Comparison of ENCODE assay signal across 20 cellular contexts in genomic region chr12:93850476-93850875, GRCh38.
DNase-seq lines count a peak whose midpoint lies in the region; ATAC-seq, FAIRE-seq and TF ChIP-seq lines count a peak whose summit lies in the region.
"Had no signal": no experiment of that assay in that cellular context is flagged by ENCODE, and none has a peak within 500 bp of the region (broad histone marks: within the 10 kb centered on the region; RNA-seq: fewer than 3 reads in every experiment).

No MANE protein-coding gene starts in this region.

- H3K36me3 Mint-ChIP-seq in activated CD4-positive, alpha-beta memory T cell treated with anti-CD3 and anti-CD28 coated beads, Interleukin-2, amount 10 ng/mL, durations not matched to agents 7 days and 5 days (ENCODE audit: low read depth), result peaks cover 32% of the 10 kb centered on the region
- H3K36me3 Mint-ChIP-seq in activated CD4-positive, alpha-beta memory T cell treated with anti-CD3 and anti-CD28 coated beads for 36 hours, result peaks cover 9% of the 10 kb centered on the region
- peaks cover 3 to 8% (median 4%) of the 10 kb centered on the region in 3 donors for H3K36me3 Mint-ChIP-seq in immature natural killer cell

- WGBS in small intestine, 3 donors, result 10 to 62% (median 37%) methylated on average over 2 of the region's 2 CpGs

- no peaks in the 10 kb centered on the region for H3K27me3 ChIP-seq in small intestine (ENCODE audit: control insufficient read depth in 2 of 2, insufficient read depth in 2 of 2, low read length in 2 of 2)
- H3K27me3 ChIP-seq: BLaER1 had no signal

- CTCF ChIA-PET in activated CD4-positive, alpha-beta memory T cell treated with anti-CD3 and anti-CD28 coated beads, Interleukin-2, amount 10 ng/mL, durations not matched to agents 7 days and 5 days (lab: Charles Lee), result interaction anchor here (1.8 to 2.0 kb wide), 2 partner anchors 83 to 251 kb away, joined by 9 to 17 read pairs; no protein-coding TSS in a partner anchor
- CTCF ChIA-PET in activated CD4-positive, alpha-beta memory T cell treated with anti-CD3 and anti-CD28 coated beads for 36 hours (lab: Charles Lee), result interaction anchor here (1.1 to 1.7 kb wide), 2 partner anchors 83 to 252 kb away, joined by 3 to 5 read pairs; no protein-coding TSS in a partner anchor

- peak overlapping the region; percentile 86 for H3K27ac Mint-ChIP-seq in activated CD4-positive, alpha-beta memory T cell treated with anti-CD3 and anti-CD28 coated beads, Interleukin-2, amount 10 ng/mL, durations not matched to agents 7 days and 5 days
- H3K27ac Mint-ChIP-seq in activated CD4-positive, alpha-beta memory T cell treated with anti-CD3 and anti-CD28 coated beads for 36 hours, result no peak overlapping the region
- peak overlapping the region in 1 of 6 donors; percentile 48 for H3K27ac Mint-ChIP-seq in immature natural killer cell

- H3K9me3 ChIP-seq in small intestine (ENCODE audit: control insufficient read depth, low read depth), result no peaks in the 10 kb centered on the region
- H3K9me3 ChIP-seq: A549 had no signal

- peak overlapping the region in 1 of 2 donors; percentile 61 for H3K27ac ChIP-seq in small intestine (ENCODE audit: low read depth in 1 of 2, low read length in 1 of 2)
- H3K27ac ChIP-seq: 22Rv1, A549, BLaER1 had no signal

- no peak for TF ChIP-seq CTCF in GM10266 (IDR thresholded peaks at IDR 0.05; ENCODE audit: control insufficient read depth, insufficient read depth, low read depth, missing control alignments)

- no peak for FAIRE-seq in small intestine (lab: Jason Lieb, UNC)
- FAIRE-seq: A549, GM12878, HTR-8/SVneo had no signal

- no peak overlapping the region for H3K4me3 Mint-ChIP-seq in activated CD4-positive, alpha-beta memory T cell treated with anti-CD3 and anti-CD28 coated beads, Interleukin-2, amount 10 ng/mL, durations not matched to agents 7 days and 5 days
- no peak overlapping the region for H3K4me3 Mint-ChIP-seq in activated CD4-positive, alpha-beta memory T cell treated with anti-CD3 and anti-CD28 coated beads for 36 hours
- H3K4me3 Mint-ChIP-seq in immature natural killer cell, result peak overlapping the region in 4 of 5 donors; percentile 29 to 77 (median 72)
- H3K4me3 Mint-ChIP-seq: CD14-positive monocyte had no signal

- no peak for ATAC-seq in Right ventricle myocardium inferior
- ATAC-seq: A549, GM12878 had no signal

- peaks cover 84% of the 10 kb centered on the region for H3K4me1 Mint-ChIP-seq in activated CD4-positive, alpha-beta memory T cell treated with anti-CD3 and anti-CD28 coated beads, Interleukin-2, amount 10 ng/mL, durations not matched to agents 7 days and 5 days
- H3K4me1 Mint-ChIP-seq in activated CD4-positive, alpha-beta memory T cell treated with anti-CD3 and anti-CD28 coated beads for 36 hours (ENCODE audit: low read depth), result peaks cover 31% of the 10 kb centered on the region
- peaks cover 70 to 76% of the 10 kb centered on the region in 2 donors for H3K4me1 Mint-ChIP-seq in immature natural killer cell

- no peaks in the 10 kb centered on the region for H3K27me3 Mint-ChIP-seq in activated CD4-positive, alpha-beta memory T cell treated with anti-CD3 and anti-CD28 coated beads, Interleukin-2, amount 10 ng/mL, durations not matched to agents 7 days and 5 days
- no peaks in the 10 kb centered on the region for H3K27me3 Mint-ChIP-seq in activated CD4-positive, alpha-beta memory T cell treated with anti-CD3 and anti-CD28 coated beads for 36 hours
- peaks cover 0 to 15% (median 2%) of the 10 kb centered on the region in 3 donors for H3K27me3 Mint-ChIP-seq in immature natural killer cell (ENCODE audit: low read depth in 3 of 3)
- H3K27me3 Mint-ChIP-seq: CD4-positive, alpha-beta memory T cell had no signal

- H3K4me3 ChIP-seq in small intestine (ENCODE audit: low read depth in 1 of 2, low read length in 2 of 2), result no peak overlapping the region
- H3K4me3 ChIP-seq: A549, BLaER1, GM12878 had no signal

- peaks cover 4 to 10% of the 10 kb centered on the region in 2 donors for H3K4me1 ChIP-seq in small intestine (ENCODE audit: control insufficient read depth in 2 of 2, insufficient read depth in 1 of 2, low read depth in 1 of 2, low read length in 1 of 2)
- H3K4me1 ChIP-seq: A549 had no signal

- intact Hi-C loops in activated CD4-positive, alpha-beta memory T cell treated with anti-CD3 and anti-CD28 coated beads for 36 hours (cut with micrococcal nuclease), result no loop called here
- intact Hi-C loops in Right ventricle myocardium inferior (cut with DNase I), result no loop called here

- no peak for DNase-seq in activated CD4-positive, alpha-beta memory T cell treated with anti-CD3 and anti-CD28 coated beads, Interleukin-2, amount 10 ng/mL, durations not matched to agents 7 days and 5 days
- no peak for DNase-seq in activated CD4-positive, alpha-beta memory T cell treated with anti-CD3 and anti-CD28 coated beads for 36 hours
- DNase-seq in immature natural killer cell (no peak), small intestine (peak; percentile 76), Right ventricle myocardium inferior (ENCODE audit: missing footprints) (no peak), GM10266 (ENCODE audit: extremely low spot score) (no peak)
- no peak for DNase-seq in activated CD8-positive, alpha-beta memory T cell treated with anti-CD3 and anti-CD28 coated beads for 24 hours
- DNase-seq: DMS153, DMS79, GF-D8, GOT3, H7, IMR-90 had no signal

- H3K9me3 Mint-ChIP-seq in activated CD4-positive, alpha-beta memory T cell treated with anti-CD3 and anti-CD28 coated beads, Interleukin-2, amount 10 ng/mL, durations not matched to agents 7 days and 5 days, result peaks cover 13% of the 10 kb centered on the region
- H3K9me3 Mint-ChIP-seq in activated CD4-positive, alpha-beta memory T cell treated with anti-CD3 and anti-CD28 coated beads for 36 hours, result peaks cover 3% of the 10 kb centered on the region
- no peaks in the 10 kb centered on the region for H3K9me3 Mint-ChIP-seq in immature natural killer cell

- H3K36me3 ChIP-seq in small intestine (ENCODE audit: control insufficient read depth in 2 of 2, insufficient read depth in 2 of 2, low read length in 2 of 2), result no peaks in the 10 kb centered on the region

- POLR2A ChIA-PET in activated CD4-positive, alpha-beta memory T cell treated with anti-CD3 and anti-CD28 coated beads, Interleukin-2, amount 10 ng/mL, durations not matched to agents 7 days and 5 days (lab: Charles Lee), result interaction anchor here (1.2 to 1.7 kb wide), 4 partner anchors 31 to 174 kb away, joined by 3 to 8 read pairs (median 6); partner anchors contain the start of gene CRADD
- POLR2A ChIA-PET in activated CD4-positive, alpha-beta memory T cell treated with anti-CD3 and anti-CD28 coated beads for 36 hours (lab: Charles Lee), result no interaction called here

Comparison
In these comparisons a context has a peak if more than half of its experiments do, and no peak if none do; other contexts are left out.
1. H3K4me3 Mint-ChIP-seq: peak in immature natural killer cell (4 of 5); none in activated CD4-positive, alpha-beta memory T cell treated with anti-CD3 and anti-CD28 coated beads, Interleukin-2, amount 10 ng/mL, durations not matched to agents 7 days and 5 days (single experiment) and activated CD4-positive, alpha-beta memory T cell treated with anti-CD3 and anti-CD28 coated beads for 36 hours (single experiment).